In the genomic region with DNA sequence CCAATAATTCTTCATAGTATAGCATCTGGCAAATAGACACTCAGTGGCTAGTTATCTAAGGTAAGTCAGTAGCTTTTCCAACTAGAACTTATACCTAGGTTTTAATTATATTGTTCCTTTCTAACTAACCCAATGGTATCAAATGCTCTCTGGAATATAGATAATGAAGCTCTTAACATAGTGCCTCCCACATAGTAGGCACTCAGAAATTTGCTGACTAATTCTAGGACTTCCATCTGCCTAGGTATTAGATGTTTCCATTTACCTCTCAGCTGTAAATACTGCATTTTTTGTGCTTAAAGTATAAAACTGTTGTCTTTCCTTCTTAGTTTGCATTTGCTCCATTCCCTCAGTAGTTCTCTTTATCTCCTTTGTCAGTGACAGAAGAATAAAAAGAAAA, we compare ENCODE assay signal across 8 cellular contexts.
"Had no signal": no experiment of that assay in that cellular context is flagged by ENCODE, and none has a peak within 500 bp of the region (broad histone marks: within the 10 kb centered on the region; RNA-seq: fewer than 3 reads in every experiment).

No MANE protein-coding gene starts in this region.

- H3K9me3 Mint-ChIP-seq: IgD-negative memory B cell had no signal

- H3K4me1 Mint-ChIP-seq: IgD-negative memory B cell had no signal

- H3K27ac ChIP-seq: GM23248, HL-60 had no signal

- H3K4me3 Mint-ChIP-seq: IgD-negative memory B cell had no signal

- H3K27me3 Mint-ChIP-seq: IgD-negative memory B cell had no signal

- H3K9ac ChIP-seq: GM23248 had no signal

- ATAC-seq: HepG2 had no signal

- DNase-seq: GM23248, GOT3, H7, HCEC 1CT, KG1 had no signal

- H2AFZ ChIP-seq: GM23248 had no signal

- H3K27ac Mint-ChIP-seq: IgD-negative memory B cell had no signal
